Comparison of ENCODE assay signal across 27 cellular contexts in genomic region chr3:138817685-138818084, GRCh38. TPM values are rescaled to one million over a fixed set of nuclear protein-coding genes. Genes with fewer than 3 reads are reported as not detected.
A peak's percentile ranks its signal among the peaks of the same experiment; 100 is the strongest.
DNase-seq lines count a peak whose midpoint lies in the region; ATAC-seq and TF ChIP-seq lines count a peak whose summit lies in the region.
"Had no signal": no experiment of that assay in that cellular context is flagged by ENCODE, and none has a peak within 500 bp of the region (broad histone marks: within the 10 kb centered on the region; RNA-seq: fewer than 3 reads in every experiment).

No MANE protein-coding gene starts in this region.

- peaks cover 10% of the 10 kb centered on the region for H3K4me1 ChIP-seq in CD8-positive, alpha-beta T cell (ENCODE audit: insufficient read depth, low read length)
- H3K4me1 ChIP-seq in foreskin keratinocyte (no peaks in the 10 kb centered on the region), skeletal muscle tissue (ENCODE audit: control insufficient read depth in 3 of 3, insufficient read depth in 3 of 3, low read length in 3 of 3) (peaks cover 0 to 7% (median 4%) of the 10 kb centered on the region in 3 donors), A673 (ENCODE audit: insufficient read depth, low read length, poor library complexity, severe bottlenecking) (no peaks in the 10 kb centered on the region), vagina (peaks cover 8% of the 10 kb centered on the region)
- H3K4me1 ChIP-seq: BLaER1 had no signal

- no TSS peak for BruUV-seq in A673 (replicated peaks; lab: Mats Ljungman, UMichigan)

- DNase-seq in CD8-positive, alpha-beta T cell: no peak
- DNase-seq in M059J (ENCODE audit: low read depth): peak; percentile 47
- no peak for DNase-seq in foreskin keratinocyte
- no peak for DNase-seq in A673 (ENCODE audit: low spot score)
- DNase-seq in vagina (ENCODE audit: extremely low spot score in 2 of 2): no peak
- DNase-seq: activated CD4-positive, alpha-beta T cell treated with anti-CD3 and anti-CD28 coated beads for 36 hours; activated CD8-positive, alpha-beta T cell treated with anti-CD3 and anti-CD28 coated beads for 36 hours; amniotic stem cell; brain microvascular endothelial cell; GOT3; left cardiac atrium; mammary epithelial cell; NCI-H1417; NCI-H2081; NCI-H774; retina; stimulated activated CD4-positive, alpha-beta T cell treated with anti-CD3 and anti-CD28 coated beads, Interleukin-1b, Interleukin-23, amount 100 ng/mL, for 48 hours; stomach; tibial artery had no signal

- no peaks in the 10 kb centered on the region for H3K27me3 Mint-ChIP-seq in CD8-positive, alpha-beta T cell (ENCODE audit: low read depth)
- H3K27me3 Mint-ChIP-seq: activated CD4-positive, alpha-beta T cell treated with anti-CD3 and anti-CD28 coated beads for 36 hours; activated CD8-positive, alpha-beta T cell treated with anti-CD3 and anti-CD28 coated beads for 36 hours; activated naive CD4-positive, alpha-beta T cell treated with anti-CD3 and anti-CD28 coated beads, Interleukin-2, amount 50 U/mL, for 24 hours had no signal

- intact Hi-C loops in CD8-positive, alpha-beta T cell (cut with DNase I, micrococcal nuclease): no loop called here
- intact Hi-C loops in A673 (cut with micrococcal nuclease; ENCODE audit: unreplicated experiment) (no loop called here), vagina (cut with DNase I) (no loop called here)

- H3K9ac ChIP-seq in skeletal muscle tissue (ENCODE audit: low read depth in 1 of 3, low read length in 3 of 3): no peak overlapping the region
- H3K9ac ChIP-seq: BLaER1, KMS-11 had no signal

- H3K4me3 ChIP-seq in CD8-positive, alpha-beta T cell (ENCODE audit: low read depth, low read length): no peak overlapping the region
- H3K4me3 ChIP-seq in skeletal muscle tissue (ENCODE audit: low read length in 3 of 3) (no peak overlapping the region), A673 (ENCODE audit: low read depth, low read length, poor library complexity, severe bottlenecking) (no peak overlapping the region), vagina (no peak overlapping the region)
- H3K4me3 ChIP-seq: BLaER1, hepatocyte, smooth muscle cell, stomach, tibial artery had no signal

- CTCF ChIA-PET in CD8-positive, alpha-beta T cell (lab: Charles Lee): no interaction called here
- CTCF ChIA-PET in A673 (lab: Charles Lee): no interaction called here

- no peaks in the 10 kb centered on the region for H3K9me3 ChIP-seq in CD8-positive, alpha-beta T cell (ENCODE audit: low read length)
- H3K9me3 ChIP-seq in skeletal muscle tissue (ENCODE audit: control insufficient read depth in 3 of 3, low read length in 3 of 3) (no peaks in the 10 kb centered on the region), A673 (ENCODE audit: low read depth, low read length, poor library complexity, severe bottlenecking) (no peaks in the 10 kb centered on the region), vagina (no peaks in the 10 kb centered on the region)
- H3K9me3 ChIP-seq: stomach, tibial artery had no signal

- peaks cover 10% of the 10 kb centered on the region for H3K36me3 Mint-ChIP-seq in CD8-positive, alpha-beta T cell

- no peaks in the 10 kb centered on the region for H3K36me3 ChIP-seq in CD8-positive, alpha-beta T cell (ENCODE audit: insufficient read depth, low read length)
- H3K36me3 ChIP-seq in skeletal muscle tissue (ENCODE audit: control insufficient read depth in 3 of 3, insufficient read depth in 3 of 3, low read length in 3 of 3) (no peaks in the 10 kb centered on the region), A673 (ENCODE audit: insufficient read depth, low read length, poor library complexity, severe bottlenecking) (no peaks in the 10 kb centered on the region), vagina (no peaks in the 10 kb centered on the region)
- H3K36me3 ChIP-seq: brain microvascular endothelial cell, stomach, tibial artery had no signal

- ATAC-seq in CD8-positive, alpha-beta T cell: no peak
- ATAC-seq in foreskin keratinocyte: peak; percentile 35
- no peak for ATAC-seq in activated CD4-positive, CD25-positive, alpha-beta regulatory T cell treated with anti-CD3 and anti-CD28 coated beads, Interleukin-2, amount 50 U/mL, for 24 hours
- ATAC-seq: activated CD4-positive, alpha-beta T cell treated with anti-CD3 and anti-CD28 coated beads for 36 hours; activated CD8-positive, alpha-beta T cell treated with anti-CD3 and anti-CD28 coated beads for 36 hours; left cardiac atrium had no signal

- H3K27ac Mint-ChIP-seq in CD8-positive, alpha-beta T cell: peak overlapping the region; percentile 52
- H3K27ac Mint-ChIP-seq: activated CD4-positive, alpha-beta T cell treated with anti-CD3 and anti-CD28 coated beads for 36 hours; activated CD8-positive, alpha-beta T cell treated with anti-CD3 and anti-CD28 coated beads for 36 hours had no signal

- POLR2A ChIA-PET in CD8-positive, alpha-beta T cell (lab: Charles Lee): interaction anchor here (0.6 kb wide), 1 partner anchor 26 kb away, joined by 3 read pairs; no protein-coding TSS in a partner anchor
- POLR2A ChIA-PET in A673 (lab: Charles Lee; ENCODE audit: low non-redundant PET): no interaction called here

- no peak overlapping the region for H3K4me3 Mint-ChIP-seq in CD8-positive, alpha-beta T cell
- H3K4me3 Mint-ChIP-seq: activated CD4-positive, alpha-beta T cell treated with anti-CD3 and anti-CD28 coated beads for 36 hours; activated CD8-positive, alpha-beta T cell treated with anti-CD3 and anti-CD28 coated beads for 36 hours; activated naive CD4-positive, alpha-beta T cell treated with anti-CD3 and anti-CD28 coated beads, Interleukin-2, amount 50 U/mL, for 24 hours; nephron had no signal

- H3K9me3 Mint-ChIP-seq in CD8-positive, alpha-beta T cell: no peaks in the 10 kb centered on the region
- H3K9me3 Mint-ChIP-seq: activated CD8-positive, alpha-beta T cell treated with anti-CD3 and anti-CD28 coated beads for 36 hours; activated naive CD4-positive, alpha-beta T cell treated with anti-CD3 and anti-CD28 coated beads, Interleukin-2, amount 50 U/mL, for 24 hours; nephron had no signal

- H3K27me3 ChIP-seq in CD8-positive, alpha-beta T cell (ENCODE audit: insufficient read depth, low read length): no peaks in the 10 kb centered on the region
- H3K27me3 ChIP-seq in foreskin keratinocyte (no peaks in the 10 kb centered on the region), skeletal muscle tissue (ENCODE audit: control insufficient read depth in 3 of 3, insufficient read depth in 3 of 3, low read length in 3 of 3) (no peaks in the 10 kb centered on the region), A673 (replicated peaks; ENCODE audit: insufficient read depth, low read depth, low read length, poor library complexity) (no peaks in the 10 kb centered on the region), vagina (no peaks in the 10 kb centered on the region)
- H3K27me3 ChIP-seq: BLaER1, brain microvascular endothelial cell, hepatocyte, stomach, tibial artery had no signal

- no peak overlapping the region for H3K27ac ChIP-seq in CD8-positive, alpha-beta T cell (ENCODE audit: low read depth, low read length)
- no peak overlapping the region for H3K27ac ChIP-seq in foreskin keratinocyte
- H3K27ac ChIP-seq in skeletal muscle tissue (ENCODE audit: low read depth, low read length): peak overlapping the region; percentile 9
- H3K27ac ChIP-seq in A673 (ENCODE audit: low read depth, low read length, poor library complexity, severe bottlenecking): no peak overlapping the region
- H3K27ac ChIP-seq in vagina: no peak overlapping the region
- H3K27ac ChIP-seq: BLaER1, brain microvascular endothelial cell, hepatocyte, KMS-11, tibial artery had no signal

- no peak for TF ChIP-seq CTCF in CD8-positive, alpha-beta T cell (IDR thresholded peaks at IDR 0.05)
- TF ChIP-seq CTCF in foreskin keratinocyte (conservative IDR thresholded peaks at IDR 0.05) (no peak), A673 (conservative IDR thresholded peaks at IDR 0.05; ENCODE audit: low read depth, low read length) (no peak), vagina (IDR thresholded peaks at IDR 0.05) (no peak)

- TF ChIP-seq POLR2A in vagina (IDR thresholded peaks at IDR 0.05): no peak

- peaks cover 44% of the 10 kb centered on the region for H3K4me1 Mint-ChIP-seq in CD8-positive, alpha-beta T cell (ENCODE audit: low read depth)
- H3K4me1 Mint-ChIP-seq: nephron had no signal

RNA-seq across cellular contexts. Expression of gene PIK3CB, which starts 17.0 kb away (rescaled TPM):
- total RNA-seq in CD8-positive, alpha-beta T cell: 10 to 100 TPM; 14.7 to 15.0 TPM
- total RNA-seq in M059J (2014; rRNA removed; shearing (Covaris generic)): 7.6 and 21.9 TPM in 2 replicates
- total RNA-seq in foreskin keratinocyte: 22.9 and 23.7 TPM in 2 replicates
- polyA plus RNA-seq in foreskin keratinocyte: 8.0 and 9.1 TPM in 2 replicates
- 16.2 TPM for total RNA-seq in skeletal muscle tissue
- total RNA-seq in A673 (2021): 16.4 and 17.4 TPM in 2 replicates
- total RNA-seq in vagina: 31.9 TPM
